ENCODE assay signal across 1 cellular context in genomic region chr11:88115828-88116410, GRCh38.
TF ChIP-seq lines count a peak whose summit lies in the region.

No MANE protein-coding gene starts in this region.

TF ChIP-seq in GM23338, 12 proteins besides CTCF, POLR2A, EP300 and RAD21 (continued from another document):
- TF ChIP-seq ZNF462 (CRISPR knock-in tag; IDR thresholded peaks at IDR 0.05) (no peak), JUNB (IDR thresholded peaks at IDR 0.05; ENCODE audit: unreplicated experiment) (no peak), ETS1 (IDR thresholded peaks at IDR 0.05) (no peak), STAT1 (IDR thresholded peaks at IDR 0.05; ENCODE audit: unreplicated experiment) (no peak)
